In genomic region chr14:72311116-72311515, GRCh38 we compare ENCODE assay signal across 20 cellular contexts.
"Had no signal": no experiment of that assay in that cellular context is flagged by ENCODE, and none has a peak within 500 bp of the region (broad histone marks: within the 10 kb centered on the region; RNA-seq: fewer than 3 reads in every experiment).

No MANE protein-coding gene starts in this region.

- ATAC-seq: esophagus mucosa; heart right ventricle; left colon; mucosa of descending colon; naive thymus-derived CD8-positive, alpha-beta T cell; right lobe of liver; stimulated activated memory B cell treated with anti-CD40 and anti-IgM and Interleukin-4, amounts not matched to agents 10 μg/mL and 1 μg/mL and 100 μg/mL, for 72 hours had no signal

- H3K27ac ChIP-seq: colonic mucosa, ovary, right lobe of liver, tibial nerve had no signal

- DNase-seq: caudate nucleus; colonic mucosa; dermis blood vessel endothelial cell; heart right ventricle; hypothalamus; islet precursor cell; left colon; mammary epithelial cell; mucosa of descending colon; naive thymus-derived CD8-positive, alpha-beta T cell; ovary; right lobe of liver; stimulated activated CD4-positive, alpha-beta T cell treated with anti-CD3 and anti-CD28 coated beads, Interleukin-15, amount 100 ng/mL, for 24 hours; stimulated activated CD4-positive, alpha-beta T cell treated with anti-CD3 and anti-CD28 coated beads, Interleukin-1b, Interleukin-23, amount 100 ng/mL, for 48 hours; stimulated activated CD4-positive, alpha-beta T cell treated with anti-CD3 and anti-CD28 coated beads, Interleukin-4, amount 100 ng/mL, for 24 hours had no signal

- H3K4me3 ChIP-seq: colonic mucosa, heart right ventricle, mucosa of descending colon, ovary, right lobe of liver, tibial nerve had no signal

- FAIRE-seq: frontal cortex had no signal

- H3K36me3 Mint-ChIP-seq: stimulated activated memory B cell treated with anti-CD40 and anti-IgM and Interleukin-4, amounts not matched to agents 10 μg/mL and 1 μg/mL and 100 μg/mL, for 72 hours had no signal

- H3K36me3 ChIP-seq: colonic mucosa, heart right ventricle, ovary, right lobe of liver, tibial nerve had no signal

- H3K27me3 ChIP-seq: colonic mucosa, heart right ventricle, ovary, right lobe of liver, tibial nerve had no signal

- H3K4me1 Mint-ChIP-seq: naive thymus-derived CD8-positive, alpha-beta T cell had no signal

- H3K4me3 Mint-ChIP-seq: naive thymus-derived CD8-positive, alpha-beta T cell; stimulated activated memory B cell treated with anti-CD40 and anti-IgM and Interleukin-4, amounts not matched to agents 10 μg/mL and 1 μg/mL and 100 μg/mL, for 72 hours; stimulated activated naive CD8-positive, alpha-beta T cell treated with anti-CD3 and anti-CD28 coated beads, Interleukin-15, Interleukin-2, amounts not matched to agents 100 ng/mL and 50 ng/mL, for 24 hours had no signal

- H3K27ac Mint-ChIP-seq: naive thymus-derived CD8-positive, alpha-beta T cell; stimulated activated memory B cell treated with anti-CD40 and anti-IgM and Interleukin-4, amounts not matched to agents 10 μg/mL and 1 μg/mL and 100 μg/mL, for 72 hours; stimulated activated naive CD8-positive, alpha-beta T cell treated with anti-CD3 and anti-CD28 coated beads, Interleukin-15, Interleukin-2, amounts not matched to agents 100 ng/mL and 50 ng/mL, for 24 hours had no signal

- H3K4me1 ChIP-seq: colonic mucosa, right lobe of liver had no signal

- H3K9me3 ChIP-seq: colonic mucosa, right lobe of liver had no signal
